Comparison of ENCODE assay signal across 20 cellular contexts in genomic region chr19:6743071-6743470, GRCh38. TPM values are rescaled to one million over a fixed set of nuclear protein-coding genes. Genes with fewer than 3 reads are reported as not detected.
DNase-seq lines count a peak whose midpoint lies in the region; ATAC-seq and TF ChIP-seq lines count a peak whose summit lies in the region.
"Had no signal": no experiment of that assay in that cellular context is flagged by ENCODE, and none has a peak within 500 bp of the region (broad histone marks: within the 10 kb centered on the region; RNA-seq: fewer than 3 reads in every experiment).

No MANE protein-coding gene starts in this region.

- no peak overlapping the region for H2AK5ac ChIP-seq in H9 (ENCODE audit: insufficient read length, low read length)

- H4K20me1 ChIP-seq in H9 (ENCODE audit: control insufficient read depth, insufficient read depth, insufficient read length) = no peaks in the 10 kb centered on the region

- no peak overlapping the region for H3K9ac ChIP-seq in H9 (ENCODE audit: extremely low read depth, insufficient read length, low read length)
- H3K9ac ChIP-seq: BLaER1 had no signal

- H2BK15ac ChIP-seq in H9 (ENCODE audit: low read depth, low read length) = no peak overlapping the region

- no peak overlapping the region for H3K4me3 ChIP-seq in CD8-positive, alpha-beta T cell (ENCODE audit: low read depth, low read length)
- H3K4me3 ChIP-seq: BLaER1, K562 had no signal

- H2BK120ac ChIP-seq in H9 (ENCODE audit: low read depth, low read length, poor library complexity, severe bottlenecking) = no peak overlapping the region

- H3K79me2 ChIP-seq in H9 (ENCODE audit: insufficient read depth, low read length) = no peaks in the 10 kb centered on the region; the same call in 1 of the 2 replicates

- no peak overlapping the region for H3K14ac ChIP-seq in H9 (ENCODE audit: insufficient read depth, low read length)

- no peak overlapping the region for H3T11ph ChIP-seq in H9 (ENCODE audit: low read length)

- TF ChIP-seq CTCF in H9 (conservative IDR thresholded peaks at IDR 0.05) = no peak
- TF ChIP-seq CTCF in CD8-positive, alpha-beta T cell (IDR thresholded peaks at IDR 0.05) = no peak

- CTCF ChIA-PET in CD8-positive, alpha-beta T cell (lab: Charles Lee) = interaction anchor here (1.4 to 1.9 kb wide), 2 partner anchors 21 to 120 kb away, joined by 3 to 5 read pairs; no protein-coding TSS in a partner anchor

- intact Hi-C loops in activated T-helper 2 cell treated with anti-CD3 and anti-CD28 coated beads, Interferon-gamma antibody, Interleukin-2, Interleukin-4, amounts not matched to agents 10 μg/mL and 5 μg/mL and 100 μg/mL, durations not matched to agents 14 hours and 24 hours and 36 hours (cut with micrococcal nuclease) = no loop called here
- intact Hi-C loops in CD8-positive, alpha-beta T cell (cut with DNase I, micrococcal nuclease) = no loop called here

- H3K9me3 Mint-ChIP-seq in H9 = no peaks in the 10 kb centered on the region
- H3K9me3 Mint-ChIP-seq in activated T-helper 2 cell treated with anti-CD3 and anti-CD28 coated beads, Interferon-gamma antibody, Interleukin-2, Interleukin-4, amounts not matched to agents 10 μg/mL and 5 μg/mL and 100 μg/mL, durations not matched to agents 14 hours and 24 hours and 36 hours = no peaks in the 10 kb centered on the region
- H3K9me3 Mint-ChIP-seq in stimulated activated naive B cell treated with anti-CD40 and anti-IgM and Interleukin-4, amounts not matched to agents 10 μg/mL and 1 μg/mL and 100 μg/mL, for 72 hours = no peaks in the 10 kb centered on the region
- no peaks in the 10 kb centered on the region for H3K9me3 Mint-ChIP-seq in CD8-positive, alpha-beta T cell
- H3K9me3 Mint-ChIP-seq: activated naive CD8-positive, alpha-beta T cell treated with anti-CD3 and anti-CD28 coated beads, Interleukin-2, amount 10 ng/mL, durations not matched to agents 7 days and 5 days; activated T-cell treated with anti-CD3 and anti-CD28 coated beads, Interleukin-2, amount 50 U/mL, for 24 hours had no signal

- no peak overlapping the region for H3K23ac ChIP-seq in H9 (ENCODE audit: insufficient read length, low read depth, low read length)

- no CpG with 5 or more reads among the region's 7 CpGs for WGBS in H9 (ENCODE audit: extremely low coverage, insufficient read length, low lambda C conversion rate)

- H3K27ac ChIP-seq in H9 (ENCODE audit: insufficient read length, low read depth, low read length) = peak overlapping the region; percentile 31
- no peak overlapping the region for H3K27ac ChIP-seq in CD8-positive, alpha-beta T cell (ENCODE audit: low read depth, low read length)
- H3K27ac ChIP-seq: BLaER1 had no signal

- H3K36me3 Mint-ChIP-seq in H9 (ENCODE audit: insufficient read depth in 1 of 3, low read depth in 3 of 3) = peaks cover 37 to 57% (median 53%) of the 10 kb centered on the region in 3 experiments; a peak in 6 of 7 replicates
- H3K36me3 Mint-ChIP-seq in activated T-helper 2 cell treated with anti-CD3 and anti-CD28 coated beads, Interferon-gamma antibody, Interleukin-2, Interleukin-4, amounts not matched to agents 10 μg/mL and 5 μg/mL and 100 μg/mL, durations not matched to agents 14 hours and 24 hours and 36 hours (ENCODE audit: low read depth) = peaks cover 48% of the 10 kb centered on the region
- peaks cover 43 to 58% of the 10 kb centered on the region in 2 donors for H3K36me3 Mint-ChIP-seq in stimulated activated naive B cell treated with anti-CD40 and anti-IgM and Interleukin-4, amounts not matched to agents 10 μg/mL and 1 μg/mL and 100 μg/mL, for 72 hours
- H3K36me3 Mint-ChIP-seq in CD8-positive, alpha-beta T cell = peaks cover 26% of the 10 kb centered on the region

- H3K4me1 Mint-ChIP-seq in H9 = peaks cover 40 to 55% of the 10 kb centered on the region in 2 experiments
- peaks cover 23% of the 10 kb centered on the region for H3K4me1 Mint-ChIP-seq in activated T-helper 2 cell treated with anti-CD3 and anti-CD28 coated beads, Interferon-gamma antibody, Interleukin-2, Interleukin-4, amounts not matched to agents 10 μg/mL and 5 μg/mL and 100 μg/mL, durations not matched to agents 14 hours and 24 hours and 36 hours (ENCODE audit: low read depth)
- peaks cover 35 to 51% of the 10 kb centered on the region in 2 donors for H3K4me1 Mint-ChIP-seq in stimulated activated naive B cell treated with anti-CD40 and anti-IgM and Interleukin-4, amounts not matched to agents 10 μg/mL and 1 μg/mL and 100 μg/mL, for 72 hours
- peaks cover 22% of the 10 kb centered on the region for H3K4me1 Mint-ChIP-seq in CD8-positive, alpha-beta T cell (ENCODE audit: low read depth)

- ATAC-seq in stimulated activated naive B cell treated with anti-CD40 and anti-IgM and Interleukin-4, amounts not matched to agents 10 μg/mL and 1 μg/mL and 100 μg/mL, for 72 hours (replicated peaks) = no peak
- ATAC-seq in CD8-positive, alpha-beta T cell = no peak
- ATAC-seq in GM21825 (IDR thresholded peaks at IDR 0.05; ENCODE audit: unreplicated experiment) (no peak), HG03039 (IDR thresholded peaks at IDR 0.05; ENCODE audit: unreplicated experiment) (no peak)
- ATAC-seq: K562 had no signal

- no peaks in the 10 kb centered on the region for H3K79me1 ChIP-seq in H9 (ENCODE audit: insufficient read depth, low read depth, low read length, poor library complexity, severe bottlenecking)

- H3K4me2 ChIP-seq in H9 (ENCODE audit: insufficient read depth, insufficient read length, low read length) = no peak overlapping the region
- H3K4me2 ChIP-seq: BLaER1 had no signal

- no peaks in the 10 kb centered on the region for H3K9me3 ChIP-seq in H9 (ENCODE audit: control insufficient read depth, low read depth, low read length)
- no peaks in the 10 kb centered on the region for H3K9me3 ChIP-seq in CD8-positive, alpha-beta T cell (ENCODE audit: low read length)
- H3K9me3 ChIP-seq: BLaER1 had no signal

- H3K4me1 ChIP-seq in H9 (ENCODE audit: insufficient read depth, low read length) = peaks cover 11% of the 10 kb centered on the region
- H3K4me1 ChIP-seq in CD8-positive, alpha-beta T cell (ENCODE audit: insufficient read depth, low read length) = peaks cover 31% of the 10 kb centered on the region

- H3K18ac ChIP-seq in H9 (ENCODE audit: insufficient read length, low read depth, low read length) = no peak overlapping the region

- H3K27me3 ChIP-seq in H9 (ENCODE audit: insufficient read depth, low read length) = no peaks in the 10 kb centered on the region
- H3K27me3 ChIP-seq in CD8-positive, alpha-beta T cell (ENCODE audit: insufficient read depth, low read length) = no peaks in the 10 kb centered on the region
- H3K27me3 ChIP-seq: BLaER1 had no signal

- no peaks in the 10 kb centered on the region for H3K27me3 Mint-ChIP-seq in H9 (ENCODE audit: low read depth)
- no peaks in the 10 kb centered on the region for H3K27me3 Mint-ChIP-seq in activated T-helper 2 cell treated with anti-CD3 and anti-CD28 coated beads, Interferon-gamma antibody, Interleukin-2, Interleukin-4, amounts not matched to agents 10 μg/mL and 5 μg/mL and 100 μg/mL, durations not matched to agents 14 hours and 24 hours and 36 hours (ENCODE audit: low read depth)
- H3K27me3 Mint-ChIP-seq in stimulated activated naive B cell treated with anti-CD40 and anti-IgM and Interleukin-4, amounts not matched to agents 10 μg/mL and 1 μg/mL and 100 μg/mL, for 72 hours = no peaks in the 10 kb centered on the region
- no peaks in the 10 kb centered on the region for H3K27me3 Mint-ChIP-seq in CD8-positive, alpha-beta T cell (ENCODE audit: low read depth)
- H3K27me3 Mint-ChIP-seq: activated naive CD8-positive, alpha-beta T cell treated with anti-CD3 and anti-CD28 coated beads, Interleukin-2, amount 10 ng/mL, durations not matched to agents 7 days and 5 days; activated T-cell treated with anti-CD3 and anti-CD28 coated beads, Interleukin-2, amount 50 U/mL, for 24 hours had no signal

- peaks cover 10% of the 10 kb centered on the region for H3K23me2 ChIP-seq in H9 (ENCODE audit: insufficient read length, low read depth, low read length, poor library complexity, severe bottlenecking)

- H2BK5ac ChIP-seq in H9 (ENCODE audit: insufficient read length, low read length) = no peak overlapping the region

- H4K8ac ChIP-seq in H9 (replicated peaks; ENCODE audit: insufficient read length, low read depth, low read length) = no peak overlapping the region

- no peak overlapping the region for H2BK12ac ChIP-seq in H9 (ENCODE audit: insufficient read length, low read depth, low read length)

- peak overlapping the region; percentile 87 to 98 (median 89); a peak in 4 of 7 replicates for H3K27ac Mint-ChIP-seq in H9
- no peak overlapping the region for H3K27ac Mint-ChIP-seq in activated T-helper 2 cell treated with anti-CD3 and anti-CD28 coated beads, Interferon-gamma antibody, Interleukin-2, Interleukin-4, amounts not matched to agents 10 μg/mL and 5 μg/mL and 100 μg/mL, durations not matched to agents 14 hours and 24 hours and 36 hours
- H3K27ac Mint-ChIP-seq in stimulated activated naive B cell treated with anti-CD40 and anti-IgM and Interleukin-4, amounts not matched to agents 10 μg/mL and 1 μg/mL and 100 μg/mL, for 72 hours = peak overlapping the region; percentile 71
- no peak overlapping the region for H3K27ac Mint-ChIP-seq in CD8-positive, alpha-beta T cell
- H3K27ac Mint-ChIP-seq: activated naive CD8-positive, alpha-beta T cell treated with anti-CD3 and anti-CD28 coated beads, Interleukin-2, amount 10 ng/mL, durations not matched to agents 7 days and 5 days; activated T-cell treated with anti-CD3 and anti-CD28 coated beads, Interleukin-2, amount 50 U/mL, for 24 hours had no signal

- H4K91ac ChIP-seq in H9 (ENCODE audit: insufficient read length, low read depth, low read length) = no peak overlapping the region

- H2AFZ ChIP-seq in H9 (ENCODE audit: low read length) = no peak overlapping the region

- DNase-seq in H9 = no peak
- DNase-seq in activated T-helper 2 cell treated with anti-CD3 and anti-CD28 coated beads, Interferon-gamma antibody, Interleukin-2, Interleukin-4, amounts not matched to agents 10 μg/mL and 5 μg/mL and 100 μg/mL, durations not matched to agents 14 hours and 24 hours and 36 hours (ENCODE audit: low spot score) = no peak
- DNase-seq in islet precursor cell = peak; percentile 78
- no peak for DNase-seq in stimulated activated naive B cell treated with anti-CD40 and anti-IgM and Interleukin-4, amounts not matched to agents 10 μg/mL and 1 μg/mL and 100 μg/mL, for 72 hours
- no peak for DNase-seq in CD8-positive, alpha-beta T cell
- no peak for DNase-seq in NCI-H82 treated with DMSO at 0.1 percent for 48 hours (lab: John Stamatoyannopoulos, UW; ENCODE audit: unreplicated experiment)
- DNase-seq: activated CD4-positive, alpha-beta T cell treated with anti-CD3 and anti-CD28 coated beads for 4 hours; activated naive CD8-positive, alpha-beta T cell treated with anti-CD3 and anti-CD28 coated beads, Interleukin-2, amount 10 ng/mL, durations not matched to agents 7 days and 5 days; activated T-cell treated with anti-CD3 and anti-CD28 coated beads, Interleukin-2, amount 50 U/mL, for 24 hours; DMS79 treated with DMSO at 0.1 percent for 48 hours; erythroblast; NCI-H1092 treated with DMSO at 0.1 percent for 48 hours; NCI-H226; SIG-M5; stimulated activated CD4-positive, alpha-beta T cell treated with anti-CD3 and anti-CD28 coated beads, Interleukin-1b, Interleukin-23, amount 100 ng/mL, for 48 hours had no signal

- POLR2A ChIA-PET in CD8-positive, alpha-beta T cell (lab: Charles Lee) = no interaction called here

- H3K56ac ChIP-seq in H9 (ENCODE audit: insufficient read length, low read depth, low read length) = no peak overlapping the region

- no peak overlapping the region for H3K4ac ChIP-seq in H9 (ENCODE audit: low read depth, low read length)

- H4K5ac ChIP-seq in H9 (ENCODE audit: insufficient read length, low read depth, low read length) = no peak overlapping the region

- H3K4me3 Mint-ChIP-seq in H9 = peak overlapping the region; percentile 2 to 53; a peak in 4 of 5 replicates
- H3K4me3 Mint-ChIP-seq in activated T-helper 2 cell treated with anti-CD3 and anti-CD28 coated beads, Interferon-gamma antibody, Interleukin-2, Interleukin-4, amounts not matched to agents 10 μg/mL and 5 μg/mL and 100 μg/mL, durations not matched to agents 14 hours and 24 hours and 36 hours (ENCODE audit: low read depth) = peak overlapping the region; percentile 2
- no peak overlapping the region for H3K4me3 Mint-ChIP-seq in stimulated activated naive B cell treated with anti-CD40 and anti-IgM and Interleukin-4, amounts not matched to agents 10 μg/mL and 1 μg/mL and 100 μg/mL, for 72 hours
- no peak overlapping the region for H3K4me3 Mint-ChIP-seq in CD8-positive, alpha-beta T cell
- H3K4me3 Mint-ChIP-seq: activated naive CD8-positive, alpha-beta T cell treated with anti-CD3 and anti-CD28 coated beads, Interleukin-2, amount 10 ng/mL, durations not matched to agents 7 days and 5 days; activated T-cell treated with anti-CD3 and anti-CD28 coated beads, Interleukin-2, amount 50 U/mL, for 24 hours had no signal

- H3K36me3 ChIP-seq in CD8-positive, alpha-beta T cell (ENCODE audit: insufficient read depth, low read length) = no peaks in the 10 kb centered on the region

- H2BK20ac ChIP-seq in H9 (ENCODE audit: low read depth, low read length, poor library complexity, severe bottlenecking) = no peak overlapping the region

RNA-seq across cellular contexts. Expression of gene TRIP10, which starts 3.6 kb away (rescaled TPM):
- 54.1 and 56.4 TPM in 2 replicates for total RNA-seq in H9 (2021)
- 55.2 and 64.7 TPM in 2 replicates for total RNA-seq in activated T-helper 2 cell treated with anti-CD3 and anti-CD28 coated beads, Interferon-gamma antibody, Interleukin-2, Interleukin-4, amounts not matched to agents 10 μg/mL and 5 μg/mL and 100 μg/mL, durations not matched to agents 14 hours and 24 hours and 36 hours
- 1 to 10 TPM; 1.1 to 1.7 TPM for total RNA-seq in CD8-positive, alpha-beta T cell

RNA-seq across cellular contexts. Expression of gene GPR108, which starts 5.7 kb away (rescaled TPM):
- 38.2 and 39.3 TPM in 2 replicates for total RNA-seq in H9 (2021)
- 90.4 and 95.4 TPM in 2 replicates for total RNA-seq in activated T-helper 2 cell treated with anti-CD3 and anti-CD28 coated beads, Interferon-gamma antibody, Interleukin-2, Interleukin-4, amounts not matched to agents 10 μg/mL and 5 μg/mL and 100 μg/mL, durations not matched to agents 14 hours and 24 hours and 36 hours
- 10 to 100 TPM; 31.9 to 33.1 TPM for total RNA-seq in CD8-positive, alpha-beta T cell

RNA-seq across cellular contexts. Expression of gene C3, which starts 22.6 kb away (rescaled TPM):
- 4.9 and 5.9 TPM in 2 replicates for total RNA-seq in H9 (2021)
- 4.4 and 6.3 TPM in 2 replicates for total RNA-seq in activated T-helper 2 cell treated with anti-CD3 and anti-CD28 coated beads, Interferon-gamma antibody, Interleukin-2, Interleukin-4, amounts not matched to agents 10 μg/mL and 5 μg/mL and 100 μg/mL, durations not matched to agents 14 hours and 24 hours and 36 hours
- total RNA-seq in CD8-positive, alpha-beta T cell = not detected

RNA-seq across cellular contexts. Expression of gene SH2D3A, which starts 24.2 kb away (rescaled TPM):
- 17.9 and 22.0 TPM in 2 replicates for total RNA-seq in H9 (2021)
- total RNA-seq in activated T-helper 2 cell treated with anti-CD3 and anti-CD28 coated beads, Interferon-gamma antibody, Interleukin-2, Interleukin-4, amounts not matched to agents 10 μg/mL and 5 μg/mL and 100 μg/mL, durations not matched to agents 14 hours and 24 hours and 36 hours = 7.7 and 8.7 TPM in 2 replicates
- 10 to 100 TPM; 33.5 to 38.8 TPM for total RNA-seq in CD8-positive, alpha-beta T cell
- total RNA-seq: myocyte had no signal

RNA-seq across cellular contexts. Expression of gene VAV1, which starts 29.4 kb away (rescaled TPM):
- total RNA-seq in H9 (2021) = 0.61 and 0.90 TPM in 2 replicates
- total RNA-seq in activated T-helper 2 cell treated with anti-CD3 and anti-CD28 coated beads, Interferon-gamma antibody, Interleukin-2, Interleukin-4, amounts not matched to agents 10 μg/mL and 5 μg/mL and 100 μg/mL, durations not matched to agents 14 hours and 24 hours and 36 hours = 68.9 and 69.7 TPM in 2 replicates
- 10 to 100 TPM; 68.3 to 75.5 TPM for total RNA-seq in CD8-positive, alpha-beta T cell
- total RNA-seq: myocyte had no signal

Comparison
In these comparisons a context has a peak if more than half of its experiments do, and no peak if none do; other contexts are left out.
1. H3K27ac Mint-ChIP-seq: peak in H9 (3 of 3) and stimulated activated naive B cell treated with anti-CD40 and anti-IgM and Interleukin-4, amounts not matched to agents 10 μg/mL and 1 μg/mL and 100 μg/mL, for 72 hours (single experiment); none in activated T-helper 2 cell treated with anti-CD3 and anti-CD28 coated beads, Interferon-gamma antibody, Interleukin-2, Interleukin-4, amounts not matched to agents 10 μg/mL and 5 μg/mL and 100 μg/mL, durations not matched to agents 14 hours and 24 hours and 36 hours (single experiment) and CD8-positive, alpha-beta T cell (single experiment).
2. H3K4me3 Mint-ChIP-seq: peak in H9 (2 of 2) and activated T-helper 2 cell treated with anti-CD3 and anti-CD28 coated beads, Interferon-gamma antibody, Interleukin-2, Interleukin-4, amounts not matched to agents 10 μg/mL and 5 μg/mL and 100 μg/mL, durations not matched to agents 14 hours and 24 hours and 36 hours (single experiment); none in stimulated activated naive B cell treated with anti-CD40 and anti-IgM and Interleukin-4, amounts not matched to agents 10 μg/mL and 1 μg/mL and 100 μg/mL, for 72 hours (0 of 2) and CD8-positive, alpha-beta T cell (single experiment).
3. RNA of gene TRIP10, which starts 3.6 kb away (total RNA-seq): 55.2 to 64.7 TPM in activated T-helper 2 cell treated with anti-CD3 and anti-CD28 coated beads, Interferon-gamma antibody, Interleukin-2, Interleukin-4, amounts not matched to agents 10 μg/mL and 5 μg/mL and 100 μg/mL, durations not matched to agents 14 hours and 24 hours and 36 hours and 54.1 to 56.4 TPM in H9; 1.1 to 1.7 TPM in CD8-positive, alpha-beta T cell; every median in the first group is over 10 times any median in the second.